Comparison of ENCODE assay signal across 12 cellular contexts in genomic region chr2:134087371-134087921, GRCh38.
DNase-seq lines count a peak whose midpoint lies in the region; ATAC-seq, FAIRE-seq and TF ChIP-seq lines count a peak whose summit lies in the region.
"Had no signal": no experiment of that assay in that cellular context is flagged by ENCODE, and none has a peak within 500 bp of the region (broad histone marks: within the 10 kb centered on the region; RNA-seq: fewer than 3 reads in every experiment).

No MANE protein-coding gene starts in this region.

- H3K4me2 ChIP-seq in GM23338 (no peak overlapping the region), HepG2 (ENCODE audit: low read depth, low read length) (peak overlapping the region; percentile 70)

- H3K27ac Mint-ChIP-seq in GM23338 (no peak overlapping the region), immature natural killer cell (no peak overlapping the region)
- H3K27ac Mint-ChIP-seq: activated CD8-positive, alpha-beta T cell treated with anti-CD3 and anti-CD28 coated beads for 36 hours had no signal

- peaks cover 3% of the 10 kb centered on the region; the same call in 1 of the 3 replicates for H3K9me3 Mint-ChIP-seq in GM23338
- H3K9me3 Mint-ChIP-seq in immature natural killer cell = no peaks in the 10 kb centered on the region
- H3K9me3 Mint-ChIP-seq: activated CD8-positive, alpha-beta T cell treated with anti-CD3 and anti-CD28 coated beads for 36 hours had no signal

- POLR2A ChIA-PET in HepG2 (lab: Yijun Ruan, JAX) = no interaction called here

- H3K4me3 ChIP-seq in GM23338 (no peak overlapping the region), HepG2 (replicated peaks in 1 of 3; ENCODE audit: insufficient read depth in 1 of 3, low read depth in 2 of 3, low read length in 3 of 3) (0 out of 6 replicates have a peak overlapping the region, but pooled peaks of 1 of the 3 experiments have one; percentile 9)
- H3K4me3 ChIP-seq: ascending aorta, thoracic aorta had no signal

- CTCF ChIA-PET in HepG2 (lab: Yijun Ruan, JAX; ENCODE audit: low intra/inter-chr PET ratio, low total read pairs) = no interaction called here

- H4K20me1 ChIP-seq in GM23338 (replicated peaks; ENCODE audit: insufficient read depth) (no peaks in the 10 kb centered on the region), HepG2 (ENCODE audit: insufficient read depth, low read length) (no peaks in the 10 kb centered on the region)

- no TSS peak for BruUV-seq in HepG2 (replicated peaks; lab: Mats Ljungman, UMichigan)

- TF ChIP-seq POLR2A in HepG2 (IDR thresholded peaks at IDR 0.05; ENCODE audit: insufficient read depth in 1 of 2, low read depth in 2 of 2, low read length in 2 of 2) = no peak

- H3F3A ChIP-seq in GM23338 (replicated peaks; ENCODE audit: low read depth) = no peaks in the 10 kb centered on the region

- peak; percentile 89 for ATAC-seq in GM18873 (IDR thresholded peaks at IDR 0.05; ENCODE audit: low FRiP score, unreplicated experiment)
- ATAC-seq in GM23338 = peak; percentile 82
- peak; percentile 92 for ATAC-seq in HG03460 (IDR thresholded peaks at IDR 0.05; ENCODE audit: unreplicated experiment)
- ATAC-seq in HepG2 = peak; percentile 93
- ATAC-seq: activated CD8-positive, alpha-beta T cell treated with anti-CD3 and anti-CD28 coated beads for 36 hours had no signal

- H3K4me3 Mint-ChIP-seq in GM23338 = no peak overlapping the region
- H3K4me3 Mint-ChIP-seq in immature natural killer cell = no peak overlapping the region
- H3K4me3 Mint-ChIP-seq: activated CD8-positive, alpha-beta T cell treated with anti-CD3 and anti-CD28 coated beads for 36 hours had no signal

- TF ChIP-seq EP300 in HepG2 (IDR thresholded peaks at IDR 0.05; ENCODE audit: low read depth in 2 of 2, low read length in 2 of 2) (no peak), HepG2 (CRISPR knock-in tag; IDR thresholded peaks at IDR 0.05; ENCODE audit: borderline replicate concordance) (no peak)

- peak overlapping the region; percentile 84 for H2AFZ ChIP-seq in GM23338
- peak overlapping the region; percentile 59 for H2AFZ ChIP-seq in HepG2 (ENCODE audit: low read length)

- H3K27ac ChIP-seq in GM23338 (ENCODE audit: low read depth) = no peak overlapping the region
- no peak overlapping the region for H3K27ac ChIP-seq in HepG2 (ENCODE audit: extremely low read length, insufficient read depth, low read length)
- H3K27ac ChIP-seq: ascending aorta, thoracic aorta had no signal

- DNase-seq in GM23338 (ENCODE audit: low spot score) = peak; percentile 17
- peak; percentile 88 for DNase-seq in HepG2 (ENCODE audit: low spot score)
- DNase-seq in hepatic stellate cell (ENCODE audit: low spot score) = no peak
- DNase-seq in NCI-H1048 (lab: John Stamatoyannopoulos, UW) = no peak
- no peak for DNase-seq in GF-D8 (lab: John Stamatoyannopoulos, UW)
- no peak for DNase-seq in immature natural killer cell
- DNase-seq: activated CD8-positive, alpha-beta T cell treated with anti-CD3 and anti-CD28 coated beads for 36 hours; NCI-H1436 treated with DMSO at 0.1 percent for 48 hours had no signal

- peaks cover 13% of the 10 kb centered on the region for H3K4me1 Mint-ChIP-seq in GM23338
- H3K4me1 Mint-ChIP-seq in immature natural killer cell = no peaks in the 10 kb centered on the region

- no peak overlapping the region for H3K9ac ChIP-seq in HepG2 (ENCODE audit: insufficient read depth, low read depth, low read length)

- in situ Hi-C loops in HepG2 (cut with HindIII; ENCODE audit: extremely low pct_ligation_motif_present, low pct_unique_long_range_greater_than_20kb) = no loop called here

- peaks cover 4% of the 10 kb centered on the region for H3K27me3 Mint-ChIP-seq in GM23338 (ENCODE audit: insufficient read depth, low read depth, poor library complexity)
- H3K27me3 Mint-ChIP-seq in immature natural killer cell (ENCODE audit: low read depth in 3 of 3) = peaks cover 2 to 14% (median 2%) of the 10 kb centered on the region in 3 donors

- TF ChIP-seq CTCF in GM23338 (conservative IDR thresholded peaks at IDR 0.05; ENCODE audit: low read depth in 2 of 2) (no peak), HepG2 (CRISPR knock-in tag; IDR thresholded peaks at IDR 0.05) (no peak)

- H3K9me2 ChIP-seq in GM23338 (ENCODE audit: insufficient read depth) = peaks cover 7% of the 10 kb centered on the region

- peak; percentile 92 for FAIRE-seq in HepG2 (lab: Jason Lieb, UNC)

- H3K27me3 ChIP-seq in GM23338 (ENCODE audit: insufficient read depth) = no peaks in the 10 kb centered on the region
- H3K27me3 ChIP-seq in HepG2 (ENCODE audit: control insufficient read depth in 1 of 2, insufficient read depth in 2 of 2, low read length in 2 of 2) = no peaks in the 10 kb centered on the region; a peak in 1 of 5 replicates
- H3K27me3 ChIP-seq: ascending aorta had no signal

- H3K79me2 ChIP-seq in GM23338 (replicated peaks; ENCODE audit: insufficient read depth) (no peaks in the 10 kb centered on the region), HepG2 (ENCODE audit: insufficient read depth, low read length) (no peaks in the 10 kb centered on the region)

- H3K4me1 ChIP-seq in GM23338 (ENCODE audit: insufficient read depth) = peaks cover 3% of the 10 kb centered on the region; the same call in 1 of the 2 replicates
- H3K4me1 ChIP-seq in HepG2 (ENCODE audit: insufficient read depth, low read length) = peaks cover 36% of the 10 kb centered on the region
- H3K4me1 ChIP-seq: ascending aorta had no signal

- WGBS in HepG2 (ENCODE audit: low lambda C conversion rate) = 0% methylated on average over 2 of the region's 2 CpGs

- H3K36me3 ChIP-seq in GM23338 (ENCODE audit: insufficient read depth) = no peaks in the 10 kb centered on the region
- no peaks in the 10 kb centered on the region for H3K36me3 ChIP-seq in HepG2 (replicated peaks in 1 of 2; ENCODE audit: control insufficient read depth in 1 of 2, insufficient read depth in 2 of 2, low read length in 2 of 2)
- H3K36me3 ChIP-seq: ascending aorta, thoracic aorta had no signal

- intact Hi-C loops in HepG2 (cut with micrococcal nuclease; ENCODE audit: unreplicated experiment) = no loop called here

- no peak for TF ChIP-seq RAD21 in HepG2 (CRISPR knock-in tag; IDR thresholded peaks at IDR 0.05)

- H3K36me3 Mint-ChIP-seq in GM23338 (ENCODE audit: low read depth) (no peaks in the 10 kb centered on the region), immature natural killer cell (no peaks in the 10 kb centered on the region)

- H3K9me3 ChIP-seq in HepG2 (ENCODE audit: low read length) = no peaks in the 10 kb centered on the region
- H3K9me3 ChIP-seq: ascending aorta, thoracic aorta had no signal

TF ChIP-seq in GM23338, 12 proteins besides CTCF, POLR2A, EP300 and RAD21 (continues in another document):
- no peak for TF ChIP-seq ETS1 (IDR thresholded peaks at IDR 0.05)
- no peak for TF ChIP-seq EZH2phosphoT487 (IDR thresholded peaks at IDR 0.05; ENCODE audit: unreplicated experiment)

TF ChIP-seq in HepG2, 621 proteins besides CTCF, POLR2A, EP300 and RAD21 (continues in another document):
- TF ChIP-seq ZNF30 (CRISPR knock-in tag; IDR thresholded peaks at IDR 0.05) (no peak), ZNF878 (CRISPR knock-in tag; IDR thresholded peaks at IDR 0.05) (no peak), THAP11 (CRISPR knock-in tag; IDR thresholded peaks at IDR 0.05) (no peak), KLF16 (CRISPR knock-in tag; IDR thresholded peaks at IDR 0.05) (no peak), PITX1 (CRISPR knock-in tag; IDR thresholded peaks at IDR 0.05) (peak; percentile 55; the same call in 1 of the 2 replicates), HNF1B (CRISPR knock-in tag; IDR thresholded peaks at IDR 0.05) (no peak), ZSCAN5A (CRISPR knock-in tag; IDR thresholded peaks at IDR 0.05; ENCODE audit: borderline replicate concordance) (no peak), JUND (CRISPR knock-in tag; IDR thresholded peaks at IDR 0.05) (no peak), ZBTB21 (CRISPR knock-in tag; IDR thresholded peaks at IDR 0.05) (no peak)

Comparison
In these comparisons a context has a peak if more than half of its experiments do, and no peak if none do; other contexts are left out.
1. DNase-seq: peak in GM23338 (single experiment) and HepG2 (single experiment); none in hepatic stellate cell (single experiment), NCI-H1048 (single experiment), GF-D8 (single experiment) and immature natural killer cell (0 of 3).
2. Peak in every context shown above with its lines, with median percentiles within 50 percentile points of each other: ATAC-seq.